1 cellular context compared by ENCODE assay signal in the genomic region with DNA sequence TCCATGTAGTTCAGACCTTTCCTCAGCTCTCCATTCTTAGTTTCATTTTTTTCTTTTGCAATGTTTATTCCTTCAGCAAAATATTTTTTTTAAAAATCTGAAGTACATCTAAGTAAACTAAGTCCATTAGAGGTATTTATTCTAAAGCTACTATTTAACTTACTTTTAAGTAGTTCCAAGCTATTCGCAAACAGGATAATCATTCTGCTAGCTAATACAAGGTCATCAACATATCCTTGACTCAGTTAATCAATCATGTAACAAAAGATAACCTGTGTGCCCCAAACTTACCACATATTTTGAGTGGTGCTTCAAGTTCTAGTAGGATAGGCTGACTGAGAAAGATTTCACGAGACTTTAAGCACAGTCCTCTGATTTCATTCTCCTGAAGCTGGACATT.
TF ChIP-seq lines count a peak whose summit lies in the region.

No MANE protein-coding gene starts in this region.

TF ChIP-seq in HepG2, 621 proteins besides CTCF, POLR2A, EP300 and RAD21 (continues in another document):
- TF ChIP-seq ZNF607 (CRISPR knock-in tag; IDR thresholded peaks at IDR 0.05; ENCODE audit: borderline replicate concordance) (no peak), ISX (CRISPR knock-in tag; conservative IDR thresholded peaks at IDR 0.05) (no peak), CBX1 (IDR thresholded peaks at IDR 0.05; ENCODE audit: low read depth) (no peak), SMYD3 (CRISPR knock-in tag; IDR thresholded peaks at IDR 0.05) (no peak), RBM22 (optimal IDR thresholded peaks at IDR 0.05; ENCODE audit: low read length) (peak; percentile 11), CCDC6 (CRISPR knock-in tag; IDR thresholded peaks at IDR 0.05) (no peak), SPEN (CRISPR knock-in tag; IDR thresholded peaks at IDR 0.05; ENCODE audit: low read depth) (no peak), ZNF615 (CRISPR knock-in tag; IDR thresholded peaks at IDR 0.05; ENCODE audit: borderline replicate concordance) (no peak), SOX13 (IDR thresholded peaks at IDR 0.05) (no peak), SOX13 (CRISPR knock-in tag; conservative IDR thresholded peaks at IDR 0.05 in 1 of 2, IDR thresholded peaks at IDR 0.05 in 1 of 2) (peak in 1 of 2 experiments; percentile 63; a peak in 2 of 4 replicates), ONECUT2 (CRISPR knock-in tag; IDR thresholded peaks at IDR 0.05) (peak; percentile 73), ZNF547 (CRISPR knock-in tag; IDR thresholded peaks at IDR 0.05) (no peak), ZSCAN9 (CRISPR knock-in tag; IDR thresholded peaks at IDR 0.05; ENCODE audit: borderline replicate concordance) (no peak), CREB1 (IDR thresholded peaks at IDR 0.05) (no peak), CREB1 (CRISPR knock-in tag; IDR thresholded peaks at IDR 0.05) (0 out of 2 replicates have a peak, but pooled peaks have one; percentile 35), RBFOX2 (IDR thresholded peaks at IDR 0.05; ENCODE audit: low read depth, low read length) (no peak), ZNF331 (CRISPR knock-in tag; IDR thresholded peaks at IDR 0.05) (no peak), FIP1L1 (IDR thresholded peaks at IDR 0.05; ENCODE audit: borderline replicate concordance, insufficient read depth, low read depth, low read length) (no peak), NR2F6 (IDR thresholded peaks at IDR 0.05) (peak; percentile 66), NR2F6 (CRISPR knock-in tag; IDR thresholded peaks at IDR 0.05) (no peak), MYNN (CRISPR knock-in tag; IDR thresholded peaks at IDR 0.05; ENCODE audit: low read depth) (no peak), RARA (CRISPR knock-in tag; IDR thresholded peaks at IDR 0.05) (no peak), FOXJ3 (CRISPR knock-in tag; IDR thresholded peaks at IDR 0.05; ENCODE audit: borderline replicate concordance) (peak; percentile 52; the same call in 1 of the 2 replicates), MIXL1 (CRISPR knock-in tag; IDR thresholded peaks at IDR 0.05) (0 out of 2 replicates have a peak, but pooled peaks have one; percentile 48), NR3C1 (CRISPR knock-in tag; IDR thresholded peaks at IDR 0.05) (no peak), ZNF557 (CRISPR knock-in tag; IDR thresholded peaks at IDR 0.05) (no peak), KLF15 (CRISPR knock-in tag; IDR thresholded peaks at IDR 0.05; ENCODE audit: borderline replicate concordance) (no peak), KLF6 (CRISPR knock-in tag; IDR thresholded peaks at IDR 0.05) (no peak), ZNF33A (CRISPR knock-in tag; IDR thresholded peaks at IDR 0.05; ENCODE audit: borderline replicate concordance) (no peak), NFIB (CRISPR knock-in tag; IDR thresholded peaks at IDR 0.05; ENCODE audit: borderline replicate concordance) (no peak), HNRNPH1 (optimal IDR thresholded peaks at IDR 0.05; ENCODE audit: low read depth, low read length) (no peak), RCOR2 (CRISPR knock-in tag; IDR thresholded peaks at IDR 0.05) (no peak), AHR (CRISPR knock-in tag; IDR thresholded peaks at IDR 0.05) (no peak), ZBTB20 (CRISPR knock-in tag; IDR thresholded peaks at IDR 0.05; ENCODE audit: borderline replicate concordance, low read depth) (no peak), ATRX (CRISPR knock-in tag; IDR thresholded peaks at IDR 0.05; ENCODE audit: borderline replicate concordance) (no peak), WIZ (CRISPR knock-in tag; IDR thresholded peaks at IDR 0.05) (no peak), FOXA3 (CRISPR knock-in tag; IDR thresholded peaks at IDR 0.05) (peak; percentile 46; the same call in 1 of the 2 replicates), MAFF (IDR thresholded peaks at IDR 0.05; ENCODE audit: low read depth, low read length) (no peak)
- TF ChIP-seq, protein P1, sequence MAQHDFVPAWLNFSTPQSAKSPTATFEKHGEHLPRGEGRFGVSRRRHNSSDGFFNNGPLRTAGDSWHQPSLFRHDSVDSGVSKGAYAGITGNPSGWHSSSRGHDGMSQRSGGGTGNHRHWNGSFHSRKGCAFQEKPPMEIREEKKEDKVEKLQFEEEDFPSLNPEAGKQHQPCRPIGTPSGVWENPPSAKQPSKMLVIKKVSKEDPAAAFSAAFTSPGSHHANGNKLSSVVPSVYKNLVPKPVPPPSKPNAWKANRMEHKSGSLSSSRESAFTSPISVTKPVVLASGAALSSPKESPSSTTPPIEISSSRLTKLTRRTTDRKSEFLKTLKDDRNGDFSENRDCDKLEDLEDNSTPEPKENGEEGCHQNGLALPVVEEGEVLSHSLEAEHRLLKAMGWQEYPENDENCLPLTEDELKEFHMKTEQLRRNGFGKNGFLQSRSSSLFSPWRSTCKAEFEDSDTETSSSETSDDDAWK (CRISPR knock-in tag; IDR thresholded peaks at IDR 0.05): no peak
- TF ChIP-seq, protein P2, sequence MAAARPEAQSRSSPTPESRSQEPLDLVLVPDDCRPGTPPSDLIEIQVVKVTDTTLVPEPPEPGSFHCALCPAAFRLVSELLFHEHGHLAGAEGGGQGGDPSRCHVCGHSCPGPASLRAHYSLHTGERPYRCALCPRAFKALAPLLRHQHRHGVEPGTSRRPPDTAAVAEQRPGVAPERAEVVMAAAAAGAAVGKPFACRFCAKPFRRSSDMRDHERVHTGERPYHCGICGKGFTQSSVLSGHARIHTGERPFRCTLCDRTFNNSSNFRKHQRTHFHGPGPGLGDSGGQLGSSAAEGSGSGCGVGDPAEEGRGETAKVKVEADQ (CRISPR knock-in tag; IDR thresholded peaks at IDR 0.05; ENCODE audit: borderline replicate concordance): no peak
- TF ChIP-seq, protein P3, sequence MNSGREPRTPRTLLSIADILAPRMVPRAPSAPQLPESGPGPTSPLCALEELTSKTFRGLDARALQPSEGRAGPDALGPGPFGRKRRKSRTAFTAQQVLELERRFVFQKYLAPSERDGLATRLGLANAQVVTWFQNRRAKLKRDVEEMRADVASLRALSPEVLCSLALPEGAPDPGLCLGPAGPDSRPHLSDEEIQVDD (CRISPR knock-in tag; IDR thresholded peaks at IDR 0.05; ENCODE audit: borderline replicate concordance): no peak
- TF ChIP-seq, protein P4, sequence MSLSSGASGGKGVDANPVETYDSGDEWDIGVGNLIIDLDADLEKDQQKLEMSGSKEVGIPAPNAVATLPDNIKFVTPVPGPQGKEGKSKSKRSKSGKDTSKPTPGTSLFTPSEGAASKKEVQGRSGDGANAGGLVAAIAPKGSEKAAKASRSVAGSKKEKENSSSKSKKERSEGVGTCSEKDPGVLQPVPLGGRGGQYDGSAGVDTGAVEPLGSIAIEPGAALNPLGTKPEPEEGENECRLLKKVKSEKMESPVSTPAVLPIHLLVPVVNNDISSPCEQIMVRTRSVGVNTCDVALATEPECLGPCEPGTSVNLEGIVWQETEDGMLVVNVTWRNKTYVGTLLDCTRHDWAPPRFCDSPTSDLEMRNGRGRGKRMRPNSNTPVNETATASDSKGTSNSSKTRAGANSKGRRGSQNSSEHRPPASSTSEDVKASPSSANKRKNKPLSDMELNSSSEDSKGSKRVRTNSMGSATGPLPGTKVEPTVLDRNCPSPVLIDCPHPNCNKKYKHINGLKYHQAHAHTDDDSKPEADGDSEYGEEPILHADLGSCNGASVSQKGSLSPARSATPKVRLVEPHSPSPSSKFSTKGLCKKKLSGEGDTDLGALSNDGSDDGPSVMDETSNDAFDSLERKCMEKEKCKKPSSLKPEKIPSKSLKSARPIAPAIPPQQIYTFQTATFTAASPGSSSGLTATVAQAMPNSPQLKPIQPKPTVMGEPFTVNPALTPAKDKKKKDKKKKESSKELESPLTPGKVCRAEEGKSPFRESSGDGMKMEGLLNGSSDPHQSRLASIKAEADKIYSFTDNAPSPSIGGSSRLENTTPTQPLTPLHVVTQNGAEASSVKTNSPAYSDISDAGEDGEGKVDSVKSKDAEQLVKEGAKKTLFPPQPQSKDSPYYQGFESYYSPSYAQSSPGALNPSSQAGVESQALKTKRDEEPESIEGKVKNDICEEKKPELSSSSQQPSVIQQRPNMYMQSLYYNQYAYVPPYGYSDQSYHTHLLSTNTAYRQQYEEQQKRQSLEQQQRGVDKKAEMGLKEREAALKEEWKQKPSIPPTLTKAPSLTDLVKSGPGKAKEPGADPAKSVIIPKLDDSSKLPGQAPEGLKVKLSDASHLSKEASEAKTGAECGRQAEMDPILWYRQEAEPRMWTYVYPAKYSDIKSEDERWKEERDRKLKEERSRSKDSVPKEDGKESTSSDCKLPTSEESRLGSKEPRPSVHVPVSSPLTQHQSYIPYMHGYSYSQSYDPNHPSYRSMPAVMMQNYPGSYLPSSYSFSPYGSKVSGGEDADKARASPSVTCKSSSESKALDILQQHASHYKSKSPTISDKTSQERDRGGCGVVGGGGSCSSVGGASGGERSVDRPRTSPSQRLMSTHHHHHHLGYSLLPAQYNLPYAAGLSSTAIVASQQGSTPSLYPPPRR (CRISPR knock-in tag; IDR thresholded peaks at IDR 0.05; ENCODE audit: borderline replicate concordance): peak; percentile 65; the same call in 1 of the 2 replicates
- TF ChIP-seq, protein P5, sequence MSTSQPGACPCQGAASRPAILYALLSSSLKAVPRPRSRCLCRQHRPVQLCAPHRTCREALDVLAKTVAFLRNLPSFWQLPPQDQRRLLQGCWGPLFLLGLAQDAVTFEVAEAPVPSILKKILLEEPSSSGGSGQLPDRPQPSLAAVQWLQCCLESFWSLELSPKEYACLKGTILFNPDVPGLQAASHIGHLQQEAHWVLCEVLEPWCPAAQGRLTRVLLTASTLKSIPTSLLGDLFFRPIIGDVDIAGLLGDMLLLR (CRISPR knock-in tag; IDR thresholded peaks at IDR 0.05): no peak
- TF ChIP-seq, protein P6, sequence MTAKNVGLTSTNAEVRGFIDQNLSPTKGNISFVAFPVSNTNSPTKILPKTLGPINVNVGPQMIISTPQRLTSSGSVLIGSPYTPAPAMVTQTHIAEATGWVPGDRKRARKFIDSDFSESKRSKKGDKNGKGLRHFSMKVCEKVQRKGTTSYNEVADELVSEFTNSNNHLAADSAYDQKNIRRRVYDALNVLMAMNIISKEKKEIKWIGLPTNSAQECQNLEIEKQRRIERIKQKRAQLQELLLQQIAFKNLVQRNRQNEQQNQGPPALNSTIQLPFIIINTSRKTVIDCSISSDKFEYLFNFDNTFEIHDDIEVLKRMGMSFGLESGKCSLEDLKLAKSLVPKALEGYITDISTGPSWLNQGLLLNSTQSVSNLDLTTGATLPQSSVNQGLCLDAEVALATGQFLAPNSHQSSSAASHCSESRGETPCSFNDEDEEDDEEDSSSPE (CRISPR knock-in tag; IDR thresholded peaks at IDR 0.05): no peak
- TF ChIP-seq, protein P7, sequence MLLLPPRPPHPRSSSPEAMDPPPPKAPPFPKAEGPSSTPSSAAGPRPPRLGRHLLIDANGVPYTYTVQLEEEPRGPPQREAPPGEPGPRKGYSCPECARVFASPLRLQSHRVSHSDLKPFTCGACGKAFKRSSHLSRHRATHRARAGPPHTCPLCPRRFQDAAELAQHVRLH (CRISPR knock-in tag; IDR thresholded peaks at IDR 0.05; ENCODE audit: borderline replicate concordance, low read depth): no peak
- TF ChIP-seq, protein P8, sequence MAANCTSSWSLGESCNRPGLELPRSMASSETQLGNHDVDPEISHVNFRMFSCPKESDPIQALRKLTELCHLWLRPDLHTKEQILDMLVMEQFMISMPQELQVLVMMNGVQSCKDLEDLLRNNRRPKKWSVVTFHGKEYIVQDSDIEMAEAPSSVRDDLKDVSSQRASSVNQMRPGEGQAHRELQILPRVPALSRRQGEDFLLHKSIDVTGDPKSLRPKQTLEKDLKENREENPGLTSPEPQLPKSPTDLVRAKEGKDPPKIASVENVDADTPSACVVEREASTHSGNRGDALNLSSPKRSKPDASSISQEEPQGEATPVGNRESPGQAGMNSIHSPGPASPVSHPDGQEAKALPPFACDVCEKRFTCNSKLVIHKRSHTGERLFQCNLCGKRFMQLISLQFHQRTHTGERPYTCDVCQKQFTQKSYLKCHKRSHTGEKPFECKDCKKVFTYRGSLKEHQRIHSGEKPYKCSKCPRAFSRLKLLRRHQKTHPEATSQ (CRISPR knock-in tag; IDR thresholded peaks at IDR 0.05; ENCODE audit: borderline replicate concordance): no peak
- TF ChIP-seq, protein P9, sequence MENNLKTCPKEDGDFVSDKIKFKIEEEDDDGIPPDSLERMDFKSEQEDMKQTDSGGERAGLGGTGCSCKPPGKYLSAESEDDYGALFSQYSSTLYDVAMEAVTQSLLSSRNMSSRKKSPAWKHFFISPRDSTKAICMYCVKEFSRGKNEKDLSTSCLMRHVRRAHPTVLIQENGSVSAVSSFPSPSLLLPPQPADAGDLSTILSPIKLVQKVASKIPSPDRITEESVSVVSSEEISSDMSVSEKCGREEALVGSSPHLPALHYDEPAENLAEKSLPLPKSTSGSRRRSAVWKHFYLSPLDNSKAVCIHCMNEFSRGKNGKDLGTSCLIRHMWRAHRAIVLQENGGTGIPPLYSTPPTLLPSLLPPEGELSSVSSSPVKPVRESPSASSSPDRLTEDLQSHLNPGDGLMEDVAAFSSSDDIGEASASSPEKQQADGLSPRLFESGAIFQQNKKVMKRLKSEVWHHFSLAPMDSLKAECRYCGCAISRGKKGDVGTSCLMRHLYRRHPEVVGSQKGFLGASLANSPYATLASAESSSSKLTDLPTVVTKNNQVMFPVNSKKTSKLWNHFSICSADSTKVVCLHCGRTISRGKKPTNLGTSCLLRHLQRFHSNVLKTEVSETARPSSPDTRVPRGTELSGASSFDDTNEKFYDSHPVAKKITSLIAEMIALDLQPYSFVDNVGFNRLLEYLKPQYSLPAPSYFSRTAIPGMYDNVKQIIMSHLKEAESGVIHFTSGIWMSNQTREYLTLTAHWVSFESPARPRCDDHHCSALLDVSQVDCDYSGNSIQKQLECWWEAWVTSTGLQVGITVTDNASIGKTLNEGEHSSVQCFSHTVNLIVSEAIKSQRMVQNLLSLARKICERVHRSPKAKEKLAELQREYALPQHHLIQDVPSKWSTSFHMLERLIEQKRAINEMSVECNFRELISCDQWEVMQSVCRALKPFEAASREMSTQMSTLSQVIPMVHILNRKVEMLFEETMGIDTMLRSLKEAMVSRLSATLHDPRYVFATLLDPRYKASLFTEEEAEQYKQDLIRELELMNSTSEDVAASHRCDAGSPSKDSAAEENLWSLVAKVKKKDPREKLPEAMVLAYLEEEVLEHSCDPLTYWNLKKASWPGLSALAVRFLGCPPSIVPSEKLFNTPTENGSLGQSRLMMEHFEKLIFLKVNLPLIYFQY (CRISPR knock-in tag; IDR thresholded peaks at IDR 0.05; ENCODE audit: borderline replicate concordance): no peak
- TF ChIP-seq, protein P10, sequence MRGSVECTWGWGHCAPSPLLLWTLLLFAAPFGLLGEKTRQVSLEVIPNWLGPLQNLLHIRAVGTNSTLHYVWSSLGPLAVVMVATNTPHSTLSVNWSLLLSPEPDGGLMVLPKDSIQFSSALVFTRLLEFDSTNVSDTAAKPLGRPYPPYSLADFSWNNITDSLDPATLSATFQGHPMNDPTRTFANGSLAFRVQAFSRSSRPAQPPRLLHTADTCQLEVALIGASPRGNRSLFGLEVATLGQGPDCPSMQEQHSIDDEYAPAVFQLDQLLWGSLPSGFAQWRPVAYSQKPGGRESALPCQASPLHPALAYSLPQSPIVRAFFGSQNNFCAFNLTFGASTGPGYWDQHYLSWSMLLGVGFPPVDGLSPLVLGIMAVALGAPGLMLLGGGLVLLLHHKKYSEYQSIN (CRISPR knock-in tag; IDR thresholded peaks at IDR 0.05; ENCODE audit: borderline replicate concordance): no peak
